18 cellular contexts compared by ENCODE assay signal in genomic region chr3:124701687-124702086, GRCh38. TPM values are rescaled to one million over a fixed set of nuclear protein-coding genes. Genes with fewer than 3 reads are reported as not detected.
DNase-seq lines count a peak whose midpoint lies in the region; ATAC-seq, FAIRE-seq and TF ChIP-seq lines count a peak whose summit lies in the region.
"Had no signal": no experiment of that assay in that cellular context is flagged by ENCODE, and none has a peak within 500 bp of the region (broad histone marks: within the 10 kb centered on the region; RNA-seq: fewer than 3 reads in every experiment).

No MANE protein-coding gene starts in this region.

- POLR2A ChIA-PET in A673 (lab: Charles Lee; ENCODE audit: low non-redundant PET): no interaction called here

- H3K4me3 ChIP-seq in A673 (ENCODE audit: low read depth, low read length, poor library complexity, severe bottlenecking) (no peak overlapping the region), kidney (ENCODE audit: low read length in 2 of 2) (no peak overlapping the region)
- H3K4me3 ChIP-seq: K562, thyroid gland had no signal

- no peaks in the 10 kb centered on the region for H3K27me3 Mint-ChIP-seq in chondrocyte (ENCODE audit: low read depth)

- H3K4me1 Mint-ChIP-seq in chondrocyte (ENCODE audit: low read depth): peaks cover 30% of the 10 kb centered on the region
- H3K4me1 Mint-ChIP-seq: activated CD4-positive, alpha-beta T cell treated with anti-CD3 and anti-CD28 coated beads, Interleukin-2, amount 10 ng/mL, durations not matched to agents 7 days and 5 days had no signal

- TF ChIP-seq CTCF in A673 (conservative IDR thresholded peaks at IDR 0.05; ENCODE audit: low read depth, low read length) (no peak), chondrocyte (IDR thresholded peaks at IDR 0.05) (no peak), kidney (IDR thresholded peaks at IDR 0.05; ENCODE audit: borderline replicate concordance, extremely low read depth, insufficient read depth) (no peak)

- BruUV-seq in A673 (replicated peaks; lab: Mats Ljungman, UMichigan): no TSS peak

- intact Hi-C loops in A673 (cut with micrococcal nuclease; ENCODE audit: unreplicated experiment) (no loop called here), kidney (cut with DNase I) (no loop called here)

- H3K36me3 ChIP-seq in A673 (ENCODE audit: insufficient read depth, low read length, poor library complexity, severe bottlenecking) (no peaks in the 10 kb centered on the region), kidney (ENCODE audit: control insufficient read depth in 1 of 2, insufficient read depth in 2 of 2, low read length in 2 of 2) (no peaks in the 10 kb centered on the region)
- H3K36me3 ChIP-seq: thyroid gland had no signal

- H3K9me3 Mint-ChIP-seq in chondrocyte (ENCODE audit: low read depth): no peaks in the 10 kb centered on the region
- H3K9me3 Mint-ChIP-seq: activated CD4-positive, alpha-beta T cell treated with anti-CD3 and anti-CD28 coated beads, Interleukin-2, amount 10 ng/mL, durations not matched to agents 7 days and 5 days; T-helper 2 cell treated with Interferon-gamma antibody and Interleukin-4, amounts not matched to agents 5 μg/mL and 100 μg/mL, for 36 hours had no signal

- ATAC-seq in HG03442 (IDR thresholded peaks at IDR 0.05; ENCODE audit: unreplicated experiment): no peak
- ATAC-seq: K562 had no signal

- peak overlapping the region; percentile 50 for H3K4me3 Mint-ChIP-seq in chondrocyte (ENCODE audit: unreplicated experiment)
- H3K4me3 Mint-ChIP-seq: activated CD4-positive, alpha-beta T cell treated with anti-CD3 and anti-CD28 coated beads, Interleukin-2, amount 10 ng/mL, durations not matched to agents 7 days and 5 days; T-helper 2 cell treated with Interferon-gamma antibody and Interleukin-4, amounts not matched to agents 5 μg/mL and 100 μg/mL, for 36 hours had no signal

- H3K36me3 Mint-ChIP-seq in chondrocyte (ENCODE audit: low read depth): no peaks in the 10 kb centered on the region

- no peaks in the 10 kb centered on the region for H3K27me3 ChIP-seq in A673 (replicated peaks; ENCODE audit: insufficient read depth, low read depth, low read length, poor library complexity)
- H3K27me3 ChIP-seq: thyroid gland had no signal

- CTCF ChIA-PET in A673 (lab: Charles Lee): interaction anchor here (0.7 kb wide), 1 partner anchor 11 kb away, joined by 7 read pairs; no protein-coding TSS in a partner anchor

- H3K4me1 ChIP-seq in A673 (ENCODE audit: insufficient read depth, low read length, poor library complexity, severe bottlenecking) (peaks cover 37% of the 10 kb centered on the region), kidney (ENCODE audit: control insufficient read depth in 1 of 2, insufficient read depth in 1 of 2, low read depth in 1 of 2, low read length in 2 of 2) (no peaks in the 10 kb centered on the region)
- H3K4me1 ChIP-seq: thyroid gland had no signal

- DNase-seq in A673 (ENCODE audit: low spot score): peak; percentile 51
- DNase-seq in HT1080 (ENCODE audit: low read depth): peak; percentile 71
- no peak for DNase-seq in chondrocyte (ENCODE audit: low spot score)
- peak; percentile 74 for DNase-seq in kidney tubule cell (ENCODE audit: low spot score)
- DNase-seq in kidney: no peak
- no peak for DNase-seq in activated CD4-positive, alpha-beta T cell treated with anti-CD3 and anti-CD28 coated beads, Interleukin-2, amount 50 U/mL, for 48 hours
- no peak for DNase-seq in NCI-H2227 treated with DMSO at 0.1 percent for 48 hours (lab: John Stamatoyannopoulos, UW)
- DNase-seq: activated CD4-positive, alpha-beta T cell treated with anti-CD3 and anti-CD28 coated beads, Interleukin-2, amount 10 ng/mL, durations not matched to agents 7 days and 5 days; DMS53; NCI-H187 treated with DMSO at 0.1 percent for 48 hours; NCI-H526 treated with DMSO at 0.1 percent for 48 hours; RPMI8226; thyroid gland had no signal

- H3K9ac ChIP-seq in kidney (ENCODE audit: low read length in 2 of 2): no peak overlapping the region

- H3K27ac ChIP-seq in A673 (ENCODE audit: low read depth, low read length, poor library complexity, severe bottlenecking): peak overlapping the region; percentile 95
- H3K27ac ChIP-seq in kidney (ENCODE audit: low read depth in 2 of 2, low read length in 2 of 2): no peak overlapping the region
- H3K27ac ChIP-seq: epithelial cell of prostate, thyroid gland had no signal

- no peak for FAIRE-seq in kidney (lab: Jason Lieb, UNC)
- FAIRE-seq: GM12892, K562 had no signal

- peak overlapping the region; percentile 91 for H3K27ac Mint-ChIP-seq in chondrocyte (ENCODE audit: unreplicated experiment)
- H3K27ac Mint-ChIP-seq: activated CD4-positive, alpha-beta T cell treated with anti-CD3 and anti-CD28 coated beads, Interleukin-2, amount 10 ng/mL, durations not matched to agents 7 days and 5 days; T-helper 2 cell treated with Interferon-gamma antibody and Interleukin-4, amounts not matched to agents 5 μg/mL and 100 μg/mL, for 36 hours had no signal

- H3K9me3 ChIP-seq in A673 (ENCODE audit: low read depth, low read length, poor library complexity, severe bottlenecking): no peaks in the 10 kb centered on the region
- no peaks in the 10 kb centered on the region for H3K9me3 ChIP-seq in kidney (ENCODE audit: control insufficient read depth in 1 of 2, low read length in 2 of 2)
- H3K9me3 ChIP-seq: thyroid gland had no signal

RNA-seq across cellular contexts. Expression of gene UMPS, which starts 28.6 kb away (rescaled TPM):
- total RNA-seq in A673 (2021): 100 and 118 TPM in 2 replicates
- total RNA-seq in HT1080 (2014; rRNA removed; shearing (Covaris generic)): 98.9 and 118 TPM in 2 replicates
- 54.2 and 70.7 TPM in 2 replicates for polyA plus RNA-seq in HT1080 (2015; cell fraction: cytosol; rRNA removed)
- 73.6 and 81.9 TPM in 2 replicates for polyA plus RNA-seq in HT1080 (2015; cell fraction: nucleus; rRNA removed)
- total RNA-seq in chondrocyte: 16.6 to 24.0 TPM (median 19.4 TPM) in 3 replicates
- 24.7 TPM for total RNA-seq in kidney
- polyA plus RNA-seq in kidney (ENCODE audit: insufficient read depth, low read depth, low replicate concordance): 25.7 TPM

Comparison
In these comparisons a context has a peak if more than half of its experiments do, and no peak if none do; other contexts are left out.
1. DNase-seq: peak in A673 (single experiment), HT1080 (single experiment) and kidney tubule cell (single experiment); none in chondrocyte (single experiment), kidney (single experiment), activated CD4-positive, alpha-beta T cell treated with anti-CD3 and anti-CD28 coated beads, Interleukin-2, amount 50 U/mL, for 48 hours (0 of 2) and NCI-H2227 treated with DMSO at 0.1 percent for 48 hours (single experiment).